ENCODE assay signal across 23 cellular contexts in genomic region chr21:31707499-31707898, GRCh38. TPM values are rescaled to one million over a fixed set of nuclear protein-coding genes. Genes with fewer than 3 reads are reported as not detected.
DNase-seq lines count a peak whose midpoint lies in the region; ATAC-seq, FAIRE-seq and TF ChIP-seq lines count a peak whose summit lies in the region.
"Had no signal": no experiment of that assay in that cellular context is flagged by ENCODE, and none has a peak within 500 bp of the region (broad histone marks: within the 10 kb centered on the region; RNA-seq: fewer than 3 reads in every experiment).

No MANE protein-coding gene starts in this region.

- no peak for DNase-seq in H54 (ENCODE audit: insufficient read length, low spot score)
- DNase-seq in PC-3 = peak; percentile 41
- DNase-seq in epithelial cell of esophagus (ENCODE audit: low read depth) = peak; percentile 15
- DNase-seq in pancreas = no peak
- DNase-seq in transverse colon = no peak
- no peak for DNase-seq in activated CD4-positive, alpha-beta T cell treated with anti-CD3 and anti-CD28 coated beads for 4 hours
- DNase-seq in SHP77 treated with DMSO at 0.1 percent for 48 hours (lab: John Stamatoyannopoulos, UW) = no peak
- DNase-seq: ACHN; BE2C; C1 segment of cervical spinal cord; CD4-positive, CD25-positive, alpha-beta regulatory T cell; CD8-positive, alpha-beta memory T cell; COR-L47; DMS 273 treated with DMSO at 0.1 percent for 48 hours; DMS53; DND-41; EL; GM23248; HCEC 1CT; IMR-90 had no signal

- H3K27me3 ChIP-seq in PC-3 (ENCODE audit: low read length) = no peaks in the 10 kb centered on the region
- H3K27me3 ChIP-seq in pancreas = no peaks in the 10 kb centered on the region
- H3K27me3 ChIP-seq in transverse colon = no peaks in the 10 kb centered on the region
- H3K27me3 ChIP-seq: BE2C had no signal

- no TSS peak for BruUV-seq in PC-3 (replicated peaks; lab: Mats Ljungman, UMichigan)

- H3K4me1 ChIP-seq in PC-3 (ENCODE audit: insufficient read depth, low read length) = peaks cover 10% of the 10 kb centered on the region
- peaks cover 0 to 14% (median 0%) of the 10 kb centered on the region in 3 donors for H3K4me1 ChIP-seq in pancreas
- peaks cover 0 to 31% (median 0%) of the 10 kb centered on the region in 4 donors for H3K4me1 ChIP-seq in transverse colon
- H3K4me1 ChIP-seq: BE2C had no signal

- no peaks in the 10 kb centered on the region for H3K9me2 ChIP-seq in PC-3 (replicated peaks; ENCODE audit: low read length)

- H3K9me3 ChIP-seq in PC-3 (ENCODE audit: low read length) (no peaks in the 10 kb centered on the region), pancreas (no peaks in the 10 kb centered on the region), transverse colon (no peaks in the 10 kb centered on the region)
- H3K9me3 ChIP-seq: BE2C had no signal

- TF ChIP-seq POLR2A in H54 (IDR thresholded peaks at IDR 0.05; ENCODE audit: low read depth, low read length) (no peak), transverse colon (IDR thresholded peaks at IDR 0.05) (no peak)

- peaks cover 97% of the 10 kb centered on the region for H3K79me2 ChIP-seq in PC-3 (ENCODE audit: low read length)

- no peak overlapping the region for H3K4me2 ChIP-seq in PC-3 (ENCODE audit: low read length)

- H3K9ac ChIP-seq in PC-3 (ENCODE audit: low read length) = no peak overlapping the region
- H3K9ac ChIP-seq: GM23248 had no signal

- intact Hi-C loops in PC-3 (cut with micrococcal nuclease) (no loop called here), pancreas (cut with DNase I) (no loop called here), transverse colon (cut with DNase I; ENCODE audit: low total_unique reads) (no loop called here)

- CTCF ChIA-PET in PC-3 (lab: Charles Lee) = no interaction called here

- FAIRE-seq in H54 (lab: Jason Lieb, UNC) (peak; percentile 48), pancreas (lab: Jason Lieb, UNC) (peak; percentile 65)
- FAIRE-seq: A204.1, GM12891, HTR-8/SVneo had no signal

- H4K20me1 ChIP-seq in PC-3 (ENCODE audit: low read length) = peaks cover 49% of the 10 kb centered on the region

- no peak overlapping the region for H2AFZ ChIP-seq in PC-3 (ENCODE audit: low read length)
- H2AFZ ChIP-seq: GM23248 had no signal

- ATAC-seq in PC-3 = peak; percentile 47
- ATAC-seq in pancreas = no peak

- peaks cover 9% of the 10 kb centered on the region; the same call in 1 of the 2 replicates for H3K36me3 ChIP-seq in PC-3 (ENCODE audit: low read depth, low read length)
- H3K36me3 ChIP-seq in pancreas = peaks cover 0 to 11% (median 0%) of the 10 kb centered on the region in 3 donors
- H3K36me3 ChIP-seq in transverse colon = no peaks in the 10 kb centered on the region

- in situ Hi-C loops in transverse colon (cut with MboI; ENCODE audit: low pct_ligation_motif_present in 1 of 4, low pct_unique_long_range_greater_than_20kb in 1 of 4, low sequenced_read_pairs in 3 of 4) = no loop called here

- H3F3A ChIP-seq in PC-3 (ENCODE audit: low read length, unreplicated experiment) = no peaks in the 10 kb centered on the region

- POLR2A ChIA-PET in PC-3 (lab: Charles Lee; ENCODE audit: unreplicated experiment) = no interaction called here

- no peak for TF ChIP-seq EP300 in transverse colon (IDR thresholded peaks at IDR 0.05; ENCODE audit: low read depth)

- no peak overlapping the region for H3K27ac ChIP-seq in PC-3 (ENCODE audit: low read length)
- no peak overlapping the region for H3K27ac ChIP-seq in pancreas
- H3K27ac ChIP-seq in transverse colon = no peak overlapping the region
- H3K27ac ChIP-seq: GM23248 had no signal

- H3K4me3 ChIP-seq in PC-3 (ENCODE audit: low read length) = no peak overlapping the region
- no peak overlapping the region for H3K4me3 ChIP-seq in epithelial cell of esophagus (ENCODE audit: low read length)
- no peak overlapping the region for H3K4me3 ChIP-seq in pancreas
- no peak overlapping the region for H3K4me3 ChIP-seq in transverse colon
- H3K4me3 ChIP-seq: GM23248 had no signal

- TF ChIP-seq CTCF in PC-3 (conservative IDR thresholded peaks at IDR 0.05; ENCODE audit: low read depth, low read length) (no peak), epithelial cell of esophagus (IDR thresholded peaks at IDR 0.05; ENCODE audit: insufficient read depth, low read depth, low read length, missing control alignments) (no peak), pancreas (IDR thresholded peaks at IDR 0.05) (no peak), transverse colon (IDR thresholded peaks at IDR 0.05) (no peak)

RNA-seq across cellular contexts. Expression of gene SCAF4, which starts 24.4 kb away (rescaled TPM):
- 11.2 and 18.2 TPM in 2 replicates for total RNA-seq in PC-3 (2014; rRNA removed)
- 10 to 100 TPM in 4 of 6 donors, 1 to 10 TPM in 2; 9.6 to 15.1 (median 11.5) TPM for total RNA-seq in pancreas
- 1 to 10 TPM; 8.2 to 9.3 TPM for polyA plus RNA-seq in pancreas
- 10 to 100 TPM; 23.2 to 31.0 (median 26.8) TPM for total RNA-seq in transverse colon

RNA-seq across cellular contexts. Expression of gene SOD1, which starts 48.0 kb away (rescaled TPM):
- total RNA-seq in PC-3 (2014; rRNA removed) = 398 and 409 TPM in 2 replicates
- 10 to 100 TPM; 35.3 to 83.2 (median 54.0) TPM for total RNA-seq in pancreas
- 100 to 1,000 TPM; 122 to 191 TPM for polyA plus RNA-seq in pancreas
- total RNA-seq in transverse colon = 100 to 1,000 TPM; 117 to 312 (median 256) TPM

Comparison
In these comparisons a context has a peak if more than half of its experiments do, and no peak if none do; other contexts are left out.
1. DNase-seq: peak in PC-3 (single experiment) and epithelial cell of esophagus (single experiment); none in H54 (single experiment), pancreas (0 of 6), transverse colon (single experiment), activated CD4-positive, alpha-beta T cell treated with anti-CD3 and anti-CD28 coated beads for 4 hours (0 of 2) and SHP77 treated with DMSO at 0.1 percent for 48 hours (single experiment).